1 cellular context compared by ENCODE assay signal in genomic region chr20:33769032-33769431, GRCh38.
TF ChIP-seq lines count a peak whose summit lies in the region.

No MANE protein-coding gene starts in this region.

TF ChIP-seq in WTC11, 78 proteins besides CTCF, POLR2A, EP300 and RAD21 (continued from another document):
- TF ChIP-seq ZNF416 (CRISPR knock-in tag; IDR thresholded peaks at IDR 0.05) (no peak), ZNF671 (CRISPR knock-in tag; IDR thresholded peaks at IDR 0.05) (no peak), E2F4 (CRISPR knock-in tag; IDR thresholded peaks at IDR 0.05; ENCODE audit: borderline replicate concordance, low read depth) (no peak), ZNF121 (CRISPR knock-in tag; IDR thresholded peaks at IDR 0.05) (no peak), ZNF281 (CRISPR knock-in tag; IDR thresholded peaks at IDR 0.05) (no peak), ZNF138 (CRISPR knock-in tag; conservative IDR thresholded peaks at IDR 0.05) (no peak), JUN (CRISPR knock-in tag; IDR thresholded peaks at IDR 0.05) (no peak), ATF3 (CRISPR knock-in tag; conservative IDR thresholded peaks at IDR 0.05) (no peak)
